22 cellular contexts compared by ENCODE assay signal in the genomic region with DNA sequence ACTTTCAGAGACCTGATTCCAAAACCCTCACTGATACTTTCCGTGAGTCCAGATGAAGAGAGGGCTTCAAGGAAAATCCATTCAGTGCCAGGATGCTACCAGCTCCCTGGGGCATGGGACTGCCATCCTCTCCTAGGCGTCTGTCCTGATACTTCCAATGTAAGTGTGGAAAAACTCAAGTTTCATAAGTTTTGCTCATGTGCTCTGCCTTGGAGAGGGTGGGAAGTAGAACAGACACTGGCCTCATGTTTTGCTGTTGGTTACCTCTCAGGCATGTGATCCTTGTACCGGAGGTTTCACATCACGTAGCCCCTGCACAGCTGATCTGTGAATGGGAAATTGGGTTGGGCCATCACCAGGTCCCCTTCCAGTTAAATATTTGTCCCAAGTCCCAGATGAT.
DNase-seq lines count a peak whose midpoint lies in the region; ATAC-seq, FAIRE-seq and TF ChIP-seq lines count a peak whose summit lies in the region.
"Had no signal": no experiment of that assay in that cellular context is flagged by ENCODE, and none has a peak within 500 bp of the region (broad histone marks: within the 10 kb centered on the region; RNA-seq: fewer than 3 reads in every experiment).

No MANE protein-coding gene starts in this region.

- no peak overlapping the region for H4K5ac ChIP-seq in H1 (ENCODE audit: insufficient read length, low read depth, low read length)

- no peak overlapping the region for H3K56ac ChIP-seq in H1 (replicated peaks; ENCODE audit: insufficient read length, low read depth, low read length)

- H3K36me3 ChIP-seq in BLaER1 (no peaks in the 10 kb centered on the region), HUES64 (ENCODE audit: insufficient read depth, low read length) (no peaks in the 10 kb centered on the region), H1 (ENCODE audit: control insufficient read depth in 2 of 4, insufficient read depth in 4 of 4, low read length in 3 of 4) (no peaks in the 10 kb centered on the region), spleen (no peaks in the 10 kb centered on the region)

- H3K36me3 Mint-ChIP-seq in nephron (ENCODE audit: low read depth) (no peaks in the 10 kb centered on the region), MCF 10A (ENCODE audit: insufficient read depth, unreplicated experiment) (no peaks in the 10 kb centered on the region)

- peak overlapping the region; percentile 97 to 99 (median 98) for H3K27ac Mint-ChIP-seq in nephron
- no peak overlapping the region for H3K27ac Mint-ChIP-seq in MCF 10A (ENCODE audit: low read depth, unreplicated experiment)
- H3K27ac Mint-ChIP-seq: CD4-positive, alpha-beta T cell; HFFc6 had no signal

- H3K14ac ChIP-seq in H1 (ENCODE audit: insufficient read length), result no peak overlapping the region

- H3K9me3 ChIP-seq in BLaER1, result peaks cover 9% of the 10 kb centered on the region; the same call in 1 of the 2 replicates
- no peaks in the 10 kb centered on the region for H3K9me3 ChIP-seq in HUES64 (ENCODE audit: insufficient read depth, low read depth, low read length)
- no peaks in the 10 kb centered on the region for H3K9me3 ChIP-seq in H1 (ENCODE audit: insufficient read depth in 2 of 2, low read depth in 1 of 2, low read length in 1 of 2)
- H3K9me3 ChIP-seq in spleen, result peaks cover 0 to 17% (median 0%) of the 10 kb centered on the region in 8 donors
- no peaks in the 10 kb centered on the region for H3K9me3 ChIP-seq in right cardiac atrium (ENCODE audit: control insufficient read depth, low read length)
- H3K9me3 ChIP-seq: Caco-2 had no signal

- H3K23me2 ChIP-seq in H1 (ENCODE audit: low read depth, low read length), result no peaks in the 10 kb centered on the region

- TF ChIP-seq POLR2A in H1 (IDR thresholded peaks at IDR 0.05; ENCODE audit: control extremely low read depth in 1 of 2, low read depth in 2 of 2, low read length in 2 of 2) (no peak), spleen (IDR thresholded peaks at IDR 0.05) (no peak)

- peak overlapping the region; percentile 53 for H3K18ac ChIP-seq in H1 (ENCODE audit: extremely low read depth, low read length)

- no peaks in the 10 kb centered on the region for H3K79me2 ChIP-seq in H1 (ENCODE audit: control insufficient read depth in 1 of 2, insufficient read depth in 2 of 2, low read length in 2 of 2)

- no peak overlapping the region for H2BK5ac ChIP-seq in H1 (ENCODE audit: low read depth, low read length)

- BruUV-seq in MCF 10A (replicated peaks; lab: Mats Ljungman, UMichigan), result no TSS peak

- no peak overlapping the region for H3K4ac ChIP-seq in H1 (replicated peaks; ENCODE audit: insufficient read length, low read depth, low read length)

- peak overlapping the region; percentile 20 for H4K91ac ChIP-seq in H1 (replicated peaks; ENCODE audit: insufficient read length, low read length)

- H2BK120ac ChIP-seq in H1 (replicated peaks; ENCODE audit: low read depth, low read length), result peak overlapping the region; percentile 14

- 90% methylated on average over 4 of the region's 4 CpGs for WGBS in HUES64
- WGBS in H1 (ENCODE audit: extremely low coverage in 1 of 2, insufficient coverage in 1 of 2, insufficient read length in 1 of 2, insufficient replicate concordance in 2 of 2, low coverage in 1 of 2, low lambda C conversion rate in 2 of 2, missing lambda C conversion rate in 1 of 2), 2 experiments, result 89% methylated on average over 4 of the region's 4 CpGs; no CpG with 5 or more reads in 1 of the 2 experiments
- WGBS in spleen, 5 donors, result 77 to 98% (median 93%) methylated on average over 4 of the region's 4 CpGs
- WGBS in right cardiac atrium, result 96% methylated on average over 4 of the region's 4 CpGs

- peaks cover 12% of the 10 kb centered on the region for H3K27me3 Mint-ChIP-seq in nephron (ENCODE audit: low read depth)
- peaks cover 48% of the 10 kb centered on the region for H3K27me3 Mint-ChIP-seq in MCF 10A (ENCODE audit: insufficient read depth, unreplicated experiment)

- H3K4me2 ChIP-seq in BLaER1, result peak overlapping the region; percentile 55
- H3K4me2 ChIP-seq in H1 (ENCODE audit: insufficient read depth in 1 of 2, low read depth in 2 of 2, low read length in 2 of 2), result peak overlapping the region in 1 of 2 experiments; percentile 50; a peak in 2 of 4 replicates

- ATAC-seq in HG03469 (IDR thresholded peaks at IDR 0.05; ENCODE audit: unreplicated experiment) (no peak), right cardiac atrium (no peak)

- no peaks in the 10 kb centered on the region for H4K20me1 ChIP-seq in BLaER1
- no peaks in the 10 kb centered on the region for H4K20me1 ChIP-seq in H1 (replicated peaks in 1 of 2; ENCODE audit: control insufficient read depth in 1 of 2, insufficient read depth in 2 of 2, low read length in 2 of 2)

- CTCF ChIA-PET in H1 (lab: Charles Lee; ENCODE audit: partially characterized antibody), result interaction anchor here (1.1 to 2.6 kb wide), 3 partner anchors 9 to 503 kb away, joined by 5 to 9 read pairs (median 7); no protein-coding TSS in a partner anchor
- CTCF ChIA-PET in MCF 10A (lab: Yijun Ruan, JAX), result no interaction called here

- no peak overlapping the region for H3K4me3 ChIP-seq in BLaER1
- H3K4me3 ChIP-seq in HUES64 (ENCODE audit: low read length), result no peak overlapping the region
- peak overlapping the region in 1 of 4 experiments; percentile 32; a peak in 1 of 8 replicates for H3K4me3 ChIP-seq in H1 (ENCODE audit: extremely low read depth in 1 of 4, insufficient read depth in 2 of 4, low read depth in 3 of 4, low read length in 4 of 4)
- no peak overlapping the region for H3K4me3 ChIP-seq in spleen
- H3K4me3 ChIP-seq in right cardiac atrium (ENCODE audit: low read length), result no peak overlapping the region

- intact Hi-C loops in MCF 10A (cut with micrococcal nuclease), result no loop called here
- intact Hi-C loops in spleen (cut with DNase I; ENCODE audit: low total_unique reads), result no loop called here
- intact Hi-C loops in right cardiac atrium (cut with DNase I), result no loop called here

- peak; percentile 55 for FAIRE-seq in H1 (lab: Jason Lieb, UNC)
- FAIRE-seq: GM12891, H54, HTR-8/SVneo had no signal

- H2BK20ac ChIP-seq in H1 (ENCODE audit: low read length), result peak overlapping the region; percentile 94

- DNase-seq in H1 (ENCODE audit: low read depth in 1 of 2, low spot score in 2 of 2) (no peak), MCF 10A (ENCODE audit: unreplicated experiment) (no peak), spleen (no peak), right cardiac atrium (no peak)
- DNase-seq: 8988T; CD4-positive, alpha-beta T cell; HFFc6; KBM-7; NCI-H1105 treated with DMSO at 0.1 percent for 48 hours; NCI-H1694; NCI-H2081 treated with DMSO at 0.1 percent for 48 hours; NCI-H524 treated with DMSO at 0.1 percent for 48 hours; RPMI8226; SIG-M5 had no signal

- H3K9ac ChIP-seq in BLaER1 (no peak overlapping the region), HUES64 (ENCODE audit: low read depth, low read length) (no peak overlapping the region), H1 (replicated peaks in 1 of 4; ENCODE audit: extremely low read depth in 1 of 4, low read depth in 3 of 4, low read length in 3 of 4) (no peak overlapping the region)

- H3K4me1 ChIP-seq in BLaER1, result peaks cover 25% of the 10 kb centered on the region
- peaks cover 32% of the 10 kb centered on the region for H3K4me1 ChIP-seq in HUES64 (ENCODE audit: insufficient read depth, low read length)
- H3K4me1 ChIP-seq in H1 (replicated peaks in 1 of 4; ENCODE audit: control insufficient read depth in 3 of 4, insufficient read depth in 4 of 4, low read length in 3 of 4), result peaks cover 18 to 23% (median 21%) of the 10 kb centered on the region in 4 experiments
- H3K4me1 ChIP-seq in spleen, result peaks cover 0 to 11% (median 0%) of the 10 kb centered on the region in 6 donors
- peaks cover 4% of the 10 kb centered on the region for H3K4me1 ChIP-seq in right cardiac atrium (ENCODE audit: control insufficient read depth, insufficient read depth, low read length)

- peak overlapping the region; percentile 68 for H2BK12ac ChIP-seq in H1 (ENCODE audit: low read depth, low read length)

- H3K23ac ChIP-seq in H1 (ENCODE audit: insufficient read length), result no peak overlapping the region

- TF ChIP-seq EP300 in H1 (IDR thresholded peaks at IDR 0.05; ENCODE audit: borderline replicate concordance in 1 of 2, low read depth in 2 of 2, low read length in 2 of 2), result no peak

- no peak for TF ChIP-seq RAD21 in H1 (IDR thresholded peaks at IDR 0.05 in 1 of 2, conservative IDR thresholded peaks at IDR 0.05 in 1 of 2; ENCODE audit: low read depth in 2 of 2, low read length in 2 of 2)

- POLR2A ChIA-PET in H1 (lab: Charles Lee; ENCODE audit: partially characterized antibody) (interaction anchor here (1.3 kb wide), 1 partner anchor 9 kb away, joined by 8 read pairs; no protein-coding TSS in a partner anchor), MCF 10A (lab: Yijun Ruan, JAX) (no interaction called here)

- no peaks in the 10 kb centered on the region for H3K27me3 ChIP-seq in BLaER1
- H3K27me3 ChIP-seq in HUES64 (ENCODE audit: insufficient read depth, low read length), result peaks cover 10% of the 10 kb centered on the region; the same call in 1 of the 2 replicates
- peaks cover 0 to 3% (median 0%) of the 10 kb centered on the region in 4 experiments; a peak in 1 of 7 replicates for H3K27me3 ChIP-seq in H1 (replicated peaks in 1 of 4; ENCODE audit: control insufficient read depth in 3 of 4, extremely low read depth in 1 of 4, insufficient read depth in 3 of 4, low read length in 3 of 4)
- peaks cover 0 to 5% (median 0%) of the 10 kb centered on the region in 7 donors for H3K27me3 ChIP-seq in spleen (replicated peaks in 1 of 7)
- H3K27me3 ChIP-seq in right cardiac atrium (ENCODE audit: control insufficient read depth, insufficient read depth), result no peaks in the 10 kb centered on the region

- H2BK15ac ChIP-seq in H1 (ENCODE audit: low read length), result no peak overlapping the region

- H3K4me1 Mint-ChIP-seq in nephron (peaks cover 60% of the 10 kb centered on the region), MCF 10A (ENCODE audit: insufficient read depth, unreplicated experiment) (no peaks in the 10 kb centered on the region)

- H2AFZ ChIP-seq in H1 (ENCODE audit: low read length), result no peak overlapping the region

- TF ChIP-seq CTCF in H1 (IDR thresholded peaks at IDR 0.05; ENCODE audit: control extremely low read depth in 1 of 3, insufficient read depth in 1 of 3, low read depth in 1 of 3, low read length in 3 of 3) (no peak), nephron (IDR thresholded peaks at IDR 0.05; ENCODE audit: unreplicated experiment in 3 of 3) (no peak), MCF 10A (IDR thresholded peaks at IDR 0.05; ENCODE audit: unreplicated experiment) (no peak), spleen (IDR thresholded peaks at IDR 0.05 in 8 of 11, conservative IDR thresholded peaks at IDR 0.05 in 3 of 11) (no peak)

- no peaks in the 10 kb centered on the region for H3K79me1 ChIP-seq in H1 (ENCODE audit: low read depth, low read length)

- H3K9me3 Mint-ChIP-seq in nephron, result no peaks in the 10 kb centered on the region
- H3K9me3 Mint-ChIP-seq in MCF 10A (ENCODE audit: unreplicated experiment), result no peaks in the 10 kb centered on the region
- H3K9me3 Mint-ChIP-seq: CD4-positive, alpha-beta T cell; HFFc6 had no signal

- H3K27ac ChIP-seq in BLaER1, result no peak overlapping the region
- peak overlapping the region; percentile 8; the same call in 1 of the 2 replicates for H3K27ac ChIP-seq in HUES64 (ENCODE audit: low read depth, low read length)
- no peak overlapping the region for H3K27ac ChIP-seq in H1 (ENCODE audit: low read depth, low read length)
- H3K27ac ChIP-seq in spleen, result no peak overlapping the region
- no peak overlapping the region for H3K27ac ChIP-seq in right cardiac atrium (ENCODE audit: low read length)

- no peak overlapping the region for H4K8ac ChIP-seq in H1 (ENCODE audit: extremely low read depth, insufficient read depth, low read length)

- peak overlapping the region; percentile 75; the same call in 1 of the 2 replicates for H2AK5ac ChIP-seq in H1 (ENCODE audit: low read depth, low read length)

- H3K4me3 Mint-ChIP-seq in nephron, result no peak overlapping the region
- H3K4me3 Mint-ChIP-seq in MCF 10A (ENCODE audit: unreplicated experiment), result no peak overlapping the region
- H3K4me3 Mint-ChIP-seq: CD4-positive, alpha-beta T cell; HFFc6 had no signal
